Comparison of ENCODE assay signal across 23 cellular contexts in genomic region chr10:50406457-50407076, GRCh38.
"Had no signal": no experiment of that assay in that cellular context is flagged by ENCODE, and none has a peak within 500 bp of the region (broad histone marks: within the 10 kb centered on the region; RNA-seq: fewer than 3 reads in every experiment).

No MANE protein-coding gene starts in this region.

- H3K27me3 ChIP-seq: colonic mucosa, dorsolateral prefrontal cortex, heart left ventricle, left lung, sigmoid colon, stomach, suprapubic skin, transverse colon had no signal

- H3K4me2 ChIP-seq: smooth muscle cell had no signal

- H3K27ac Mint-ChIP-seq: activated CD4-positive, alpha-beta memory T cell treated with anti-CD3 and anti-CD28 coated beads, Interleukin-2, amount 10 ng/mL, durations not matched to agents 7 days and 5 days; activated CD4-positive, alpha-beta T cell treated with anti-CD3 and anti-CD28 coated beads, Interleukin-2, amount 10 ng/mL, durations not matched to agents 24 days and 14 days; activated naive CD4-positive, alpha-beta T cell treated with anti-CD3 and anti-CD28 coated beads, Interleukin-2, amount 10 ng/mL, durations not matched to agents 7 days and 5 days; activated T-cell treated with anti-CD3 and anti-CD28 coated beads, Interleukin-2, amount 50 U/mL, for 72 hours; mesothelial cell of epicardium; natural killer cell; stimulated activated memory B cell treated with anti-CD40 and anti-IgM and Interleukin-4, amounts not matched to agents 10 μg/mL and 1 μg/mL and 100 μg/mL, for 72 hours had no signal

- H3K36me3 Mint-ChIP-seq: activated naive CD4-positive, alpha-beta T cell treated with anti-CD3 and anti-CD28 coated beads, Interleukin-2, amount 10 ng/mL, durations not matched to agents 7 days and 5 days; mesothelial cell of epicardium; natural killer cell had no signal

- H3K27me3 Mint-ChIP-seq: activated CD4-positive, alpha-beta memory T cell treated with anti-CD3 and anti-CD28 coated beads, Interleukin-2, amount 10 ng/mL, durations not matched to agents 7 days and 5 days; activated CD4-positive, alpha-beta T cell treated with anti-CD3 and anti-CD28 coated beads, Interleukin-2, amount 10 ng/mL, durations not matched to agents 24 days and 14 days; activated naive CD4-positive, alpha-beta T cell treated with anti-CD3 and anti-CD28 coated beads, Interleukin-2, amount 10 ng/mL, durations not matched to agents 7 days and 5 days; stimulated activated memory B cell treated with anti-CD40 and anti-IgM and Interleukin-4, amounts not matched to agents 10 μg/mL and 1 μg/mL and 100 μg/mL, for 72 hours had no signal

- H3K36me3 ChIP-seq: colonic mucosa, left lung, sigmoid colon, stomach, suprapubic skin, transverse colon had no signal

- H3K4me1 ChIP-seq: colonic mucosa, transverse colon had no signal

- DNase-seq: activated CD4-positive, alpha-beta memory T cell treated with anti-CD3 and anti-CD28 coated beads, Interleukin-2, amount 10 ng/mL, durations not matched to agents 7 days and 5 days; activated CD4-positive, alpha-beta T cell treated with anti-CD3 and anti-CD28 coated beads, Interleukin-2, amount 10 ng/mL, durations not matched to agents 24 days and 14 days; activated effector memory CD4-positive, alpha-beta T cell treated with anti-CD3 and anti-CD28 coated beads, Interleukin-2, amount 50 U/mL, for 16 hours; activated naive CD4-positive, alpha-beta T cell treated with anti-CD3 and anti-CD28 coated beads, Interleukin-2, amount 10 ng/mL, durations not matched to agents 7 days and 5 days; activated T-cell treated with anti-CD3 and anti-CD28 coated beads, Interleukin-2, amount 50 U/mL, for 72 hours; amygdala; colonic mucosa; dorsolateral prefrontal cortex; heart left ventricle; kidney glomerular epithelial cell; left lung; natural killer cell; retina; sigmoid colon; stimulated activated CD4-positive, alpha-beta T cell treated with anti-CD3 and anti-CD28 coated beads, Interleukin-15, amount 100 ng/mL, for 24 hours; stomach; transverse colon had no signal

- H3K9me3 Mint-ChIP-seq: activated CD4-positive, alpha-beta T cell treated with anti-CD3 and anti-CD28 coated beads, Interleukin-2, amount 10 ng/mL, durations not matched to agents 24 days and 14 days; activated naive CD4-positive, alpha-beta T cell treated with anti-CD3 and anti-CD28 coated beads, Interleukin-2, amount 10 ng/mL, durations not matched to agents 7 days and 5 days; activated T-cell treated with anti-CD3 and anti-CD28 coated beads, Interleukin-2, amount 50 U/mL, for 72 hours; mesothelial cell of epicardium; natural killer cell; stimulated activated memory B cell treated with anti-CD40 and anti-IgM and Interleukin-4, amounts not matched to agents 10 μg/mL and 1 μg/mL and 100 μg/mL, for 72 hours had no signal

- H3K4me3 ChIP-seq: colonic mucosa, dorsolateral prefrontal cortex, heart left ventricle, left lung, lung, sigmoid colon, smooth muscle cell, stomach, suprapubic skin, transverse colon had no signal

- H3K9me3 ChIP-seq: colonic mucosa, left lung, sigmoid colon, stomach, suprapubic skin, transverse colon had no signal

- H3K27ac ChIP-seq: colonic mucosa, heart left ventricle, left lung, sigmoid colon, stomach, suprapubic skin, transverse colon had no signal

- ATAC-seq: activated CD4-positive, CD25-positive, alpha-beta regulatory T cell treated with anti-CD3 and anti-CD28 coated beads, Interleukin-2, amount 50 U/mL, for 24 hours; activated T-cell treated with anti-CD3 and anti-CD28 coated beads, Interleukin-2, amount 50 U/mL, for 72 hours; heart left ventricle; left lung; natural killer cell; stimulated activated memory B cell treated with anti-CD40 and anti-IgM and Interleukin-4, amounts not matched to agents 10 μg/mL and 1 μg/mL and 100 μg/mL, for 72 hours had no signal

- H3K4me3 Mint-ChIP-seq: activated CD4-positive, alpha-beta memory T cell treated with anti-CD3 and anti-CD28 coated beads, Interleukin-2, amount 10 ng/mL, durations not matched to agents 7 days and 5 days; activated CD4-positive, alpha-beta T cell treated with anti-CD3 and anti-CD28 coated beads, Interleukin-2, amount 10 ng/mL, durations not matched to agents 24 days and 14 days; activated naive CD4-positive, alpha-beta T cell treated with anti-CD3 and anti-CD28 coated beads, Interleukin-2, amount 10 ng/mL, durations not matched to agents 7 days and 5 days; activated T-cell treated with anti-CD3 and anti-CD28 coated beads, Interleukin-2, amount 50 U/mL, for 72 hours; mesothelial cell of epicardium; natural killer cell; stimulated activated memory B cell treated with anti-CD40 and anti-IgM and Interleukin-4, amounts not matched to agents 10 μg/mL and 1 μg/mL and 100 μg/mL, for 72 hours had no signal
